8 cellular contexts compared by ENCODE assay signal in genomic region chr22:41106122-41106968, GRCh38. TPM values are rescaled to one million over a fixed set of nuclear protein-coding genes. Genes with fewer than 3 reads are reported as not detected.
DNase-seq lines count a peak whose midpoint lies in the region; ATAC-seq lines count a peak whose summit lies in the region.

No MANE protein-coding gene starts in this region.

- H3K9me3 Mint-ChIP-seq in activated CD4-positive, alpha-beta T cell treated with anti-CD3 and anti-CD28 coated beads for 36 hours (ENCODE audit: low read depth) = no peaks in the 10 kb centered on the region
- no peaks in the 10 kb centered on the region for H3K9me3 Mint-ChIP-seq in activated T-helper 2 cell treated with anti-CD3 and anti-CD28 coated beads, Interferon-gamma antibody, Interleukin-2, Interleukin-4, amounts not matched to agents 10 μg/mL and 5 μg/mL and 100 μg/mL, durations not matched to agents 14 hours and 24 hours and 36 hours
- no peaks in the 10 kb centered on the region for H3K9me3 Mint-ChIP-seq in immature natural killer cell
- no peaks in the 10 kb centered on the region for H3K9me3 Mint-ChIP-seq in stimulated activated effector memory CD8-positive, alpha-beta T cell treated with anti-CD3 and anti-CD28 coated beads, Interleukin-12 subunit alpha, Interleukin-12 subunit beta, amount 100 ng/mL, for 72 hours

- peaks cover 22% of the 10 kb centered on the region for H3K36me3 Mint-ChIP-seq in activated CD4-positive, alpha-beta T cell treated with anti-CD3 and anti-CD28 coated beads for 36 hours (ENCODE audit: low read depth)
- H3K36me3 Mint-ChIP-seq in activated T-helper 2 cell treated with anti-CD3 and anti-CD28 coated beads, Interferon-gamma antibody, Interleukin-2, Interleukin-4, amounts not matched to agents 10 μg/mL and 5 μg/mL and 100 μg/mL, durations not matched to agents 14 hours and 24 hours and 36 hours (ENCODE audit: low read depth) = peaks cover 33% of the 10 kb centered on the region
- peaks cover 0 to 6% (median 4%) of the 10 kb centered on the region in 3 donors for H3K36me3 Mint-ChIP-seq in immature natural killer cell
- peaks cover 64% of the 10 kb centered on the region for H3K36me3 Mint-ChIP-seq in stimulated activated effector memory CD8-positive, alpha-beta T cell treated with anti-CD3 and anti-CD28 coated beads, Interleukin-12 subunit alpha, Interleukin-12 subunit beta, amount 100 ng/mL, for 72 hours

- intact Hi-C loops in activated CD4-positive, alpha-beta T cell treated with anti-CD3 and anti-CD28 coated beads for 36 hours (cut with DNase I, micrococcal nuclease) = loop anchor here (1.0 to 5.0 kb wide), 2 partner anchors 11 to 84 kb away; no protein-coding TSS in a partner anchor
- intact Hi-C loops in activated T-helper 2 cell treated with anti-CD3 and anti-CD28 coated beads, Interferon-gamma antibody, Interleukin-2, Interleukin-4, amounts not matched to agents 10 μg/mL and 5 μg/mL and 100 μg/mL, durations not matched to agents 14 hours and 24 hours and 36 hours (cut with micrococcal nuclease) = loop anchor here (2.0 kb wide), 1 partner anchor 16 kb away; no protein-coding TSS in a partner anchor

- peak; percentile 17 for DNase-seq in activated CD4-positive, alpha-beta T cell treated with anti-CD3 and anti-CD28 coated beads for 36 hours
- DNase-seq in activated CD4-positive, alpha-beta T cell treated with anti-CD3 and anti-CD28 coated beads, Interleukin-2, amount 50 U/mL, for 1 hour = no peak
- no peak for DNase-seq in activated T-helper 2 cell treated with anti-CD3 and anti-CD28 coated beads, Interferon-gamma antibody, Interleukin-2, Interleukin-4, amounts not matched to agents 10 μg/mL and 5 μg/mL and 100 μg/mL, durations not matched to agents 14 hours and 24 hours and 36 hours (ENCODE audit: low spot score)
- DNase-seq in immature natural killer cell = no peak
- peak in 1 of 2 donors; percentile 58 for DNase-seq in stimulated activated effector memory CD8-positive, alpha-beta T cell treated with anti-CD3 and anti-CD28 coated beads, Interleukin-12 subunit alpha, Interleukin-12 subunit beta, amount 100 ng/mL, for 72 hours (ENCODE audit: low spot score in 2 of 2)

- peaks cover 59% of the 10 kb centered on the region for H3K4me1 Mint-ChIP-seq in activated CD4-positive, alpha-beta T cell treated with anti-CD3 and anti-CD28 coated beads for 36 hours
- peaks cover 27% of the 10 kb centered on the region for H3K4me1 Mint-ChIP-seq in activated T-helper 2 cell treated with anti-CD3 and anti-CD28 coated beads, Interferon-gamma antibody, Interleukin-2, Interleukin-4, amounts not matched to agents 10 μg/mL and 5 μg/mL and 100 μg/mL, durations not matched to agents 14 hours and 24 hours and 36 hours (ENCODE audit: low read depth)
- H3K4me1 Mint-ChIP-seq in immature natural killer cell = peaks cover 65 to 82% of the 10 kb centered on the region in 2 donors
- H3K4me1 Mint-ChIP-seq in stimulated activated effector memory CD8-positive, alpha-beta T cell treated with anti-CD3 and anti-CD28 coated beads, Interleukin-12 subunit alpha, Interleukin-12 subunit beta, amount 100 ng/mL, for 72 hours = peaks cover 38% of the 10 kb centered on the region

- H3K4me3 Mint-ChIP-seq in activated CD4-positive, alpha-beta T cell treated with anti-CD3 and anti-CD28 coated beads for 36 hours = peak overlapping the region; percentile 1
- H3K4me3 Mint-ChIP-seq in activated T-helper 2 cell treated with anti-CD3 and anti-CD28 coated beads, Interferon-gamma antibody, Interleukin-2, Interleukin-4, amounts not matched to agents 10 μg/mL and 5 μg/mL and 100 μg/mL, durations not matched to agents 14 hours and 24 hours and 36 hours (ENCODE audit: low read depth) = no peak overlapping the region
- peak overlapping the region in 3 of 5 donors; percentile 27 to 53 (median 30) for H3K4me3 Mint-ChIP-seq in immature natural killer cell
- peak overlapping the region; percentile 9 for H3K4me3 Mint-ChIP-seq in stimulated activated effector memory CD8-positive, alpha-beta T cell treated with anti-CD3 and anti-CD28 coated beads, Interleukin-12 subunit alpha, Interleukin-12 subunit beta, amount 100 ng/mL, for 72 hours

- H3K27me3 Mint-ChIP-seq in activated CD4-positive, alpha-beta T cell treated with anti-CD3 and anti-CD28 coated beads for 36 hours = no peaks in the 10 kb centered on the region
- no peaks in the 10 kb centered on the region for H3K27me3 Mint-ChIP-seq in activated T-helper 2 cell treated with anti-CD3 and anti-CD28 coated beads, Interferon-gamma antibody, Interleukin-2, Interleukin-4, amounts not matched to agents 10 μg/mL and 5 μg/mL and 100 μg/mL, durations not matched to agents 14 hours and 24 hours and 36 hours (ENCODE audit: low read depth)
- H3K27me3 Mint-ChIP-seq in immature natural killer cell (ENCODE audit: low read depth in 3 of 3) = peaks cover 0 to 2% (median 0%) of the 10 kb centered on the region in 3 donors

- peak overlapping the region; percentile 84 for H3K27ac Mint-ChIP-seq in activated CD4-positive, alpha-beta T cell treated with anti-CD3 and anti-CD28 coated beads for 36 hours
- peak overlapping the region; percentile 85 for H3K27ac Mint-ChIP-seq in activated T-helper 2 cell treated with anti-CD3 and anti-CD28 coated beads, Interferon-gamma antibody, Interleukin-2, Interleukin-4, amounts not matched to agents 10 μg/mL and 5 μg/mL and 100 μg/mL, durations not matched to agents 14 hours and 24 hours and 36 hours
- H3K27ac Mint-ChIP-seq in immature natural killer cell = peak overlapping the region; percentile 11 to 84 (median 61)
- peak overlapping the region; percentile 39 for H3K27ac Mint-ChIP-seq in stimulated activated effector memory CD8-positive, alpha-beta T cell treated with anti-CD3 and anti-CD28 coated beads, Interleukin-12 subunit alpha, Interleukin-12 subunit beta, amount 100 ng/mL, for 72 hours

- CTCF ChIA-PET in activated CD4-positive, alpha-beta T cell treated with anti-CD3 and anti-CD28 coated beads for 36 hours (lab: Charles Lee) = interaction anchor here (0.9 to 1.7 kb wide), 3 partner anchors 10 to 184 kb away, joined by 3 to 5 read pairs (median 4); no protein-coding TSS in a partner anchor

- peak; percentile 63 for ATAC-seq in activated CD4-positive, alpha-beta T cell treated with anti-CD3 and anti-CD28 coated beads for 36 hours
- peak; percentile 86 for ATAC-seq in stimulated activated effector memory CD8-positive, alpha-beta T cell treated with anti-CD3 and anti-CD28 coated beads, Interleukin-12 subunit alpha, Interleukin-12 subunit beta, amount 100 ng/mL, for 72 hours
- ATAC-seq in HG03097 (IDR thresholded peaks at IDR 0.05; ENCODE audit: low FRiP score, unreplicated experiment) = no peak
- ATAC-seq in HG03175 (IDR thresholded peaks at IDR 0.05; ENCODE audit: unreplicated experiment) = no peak
- ATAC-seq in GM18511 (IDR thresholded peaks at IDR 0.05; ENCODE audit: unreplicated experiment) = no peak

- POLR2A ChIA-PET in activated CD4-positive, alpha-beta T cell treated with anti-CD3 and anti-CD28 coated beads for 36 hours (lab: Charles Lee) = interaction anchor here (0.7 to 1.8 kb wide), 4 partner anchors 13 to 251 kb away, joined by 3 to 6 read pairs (median 4); no protein-coding TSS in a partner anchor

RNA-seq across cellular contexts. Expression of gene EP300, which starts 14.0 kb away (rescaled TPM):
- 10 to 100 TPM; 40.5 to 61.2 TPM for total RNA-seq in activated CD4-positive, alpha-beta T cell treated with anti-CD3 and anti-CD28 coated beads for 36 hours
- total RNA-seq in activated T-helper 2 cell treated with anti-CD3 and anti-CD28 coated beads, Interferon-gamma antibody, Interleukin-2, Interleukin-4, amounts not matched to agents 10 μg/mL and 5 μg/mL and 100 μg/mL, durations not matched to agents 14 hours and 24 hours and 36 hours = 66.5 and 68.6 TPM in 2 replicates
- polyA plus RNA-seq in immature natural killer cell = 10 to 100 TPM in 1 of 3 donors, 1 to 10 TPM in 2; 4.6 to 23.1 (median 8.6) TPM

Comparison
In these comparisons a context has a peak if more than half of its experiments do, and no peak if none do; other contexts are left out.
1. ATAC-seq: peak in activated CD4-positive, alpha-beta T cell treated with anti-CD3 and anti-CD28 coated beads for 36 hours (single experiment) and stimulated activated effector memory CD8-positive, alpha-beta T cell treated with anti-CD3 and anti-CD28 coated beads, Interleukin-12 subunit alpha, Interleukin-12 subunit beta, amount 100 ng/mL, for 72 hours (single experiment); none in HG03097 (single experiment), HG03175 (single experiment) and GM18511 (single experiment).
2. Peak in every context shown above with its lines, with median percentiles within 50 percentile points of each other: H3K27ac Mint-ChIP-seq.